ENCODE assay signal across 9 cellular contexts in genomic region chr9:86324308-86324707, GRCh38. TPM values are rescaled to one million over a fixed set of nuclear protein-coding genes. Genes with fewer than 3 reads are reported as not detected.
DNase-seq lines count a peak whose midpoint lies in the region; ATAC-seq, FAIRE-seq and TF ChIP-seq lines count a peak whose summit lies in the region.
"Had no signal": no experiment of that assay in that cellular context is flagged by ENCODE, and none has a peak within 500 bp of the region (broad histone marks: within the 10 kb centered on the region; RNA-seq: fewer than 3 reads in every experiment).

No MANE protein-coding gene starts in this region.

- no peaks in the 10 kb centered on the region for H3K4me1 ChIP-seq in effector memory CD4-positive, alpha-beta T cell (ENCODE audit: control insufficient read depth, insufficient read depth, low read length, poor library complexity, severe bottlenecking)

- no peak for TF ChIP-seq POLR2A in GM12891 (IDR thresholded peaks at IDR 0.05; ENCODE audit: low read depth, low read length)

- no peak overlapping the region for H3K4me3 ChIP-seq in effector memory CD4-positive, alpha-beta T cell (ENCODE audit: insufficient read depth, low read depth, low read length, poor library complexity, severe bottlenecking)

- no peaks in the 10 kb centered on the region for H3K27me3 ChIP-seq in effector memory CD4-positive, alpha-beta T cell (replicated peaks; ENCODE audit: control insufficient read depth, insufficient read depth, low read length, poor library complexity, severe bottlenecking)

- H3K27ac ChIP-seq in effector memory CD4-positive, alpha-beta T cell (ENCODE audit: insufficient read depth, low read length, poor library complexity, severe bottlenecking), result no peak overlapping the region

- H3K36me3 ChIP-seq in effector memory CD4-positive, alpha-beta T cell (ENCODE audit: control insufficient read depth, insufficient read depth, low read length), result peaks cover 87% of the 10 kb centered on the region

- peak; percentile 83 for ATAC-seq in HG02852 (IDR thresholded peaks at IDR 0.05; ENCODE audit: unreplicated experiment)
- ATAC-seq: activated naive CD8-positive, alpha-beta T cell treated with anti-CD3 and anti-CD28 coated beads, Interleukin-2, amount 50 U/mL, for 24 hours had no signal

- peak; percentile 61 for FAIRE-seq in GM12891 (lab: Jason Lieb, UNC)

- no peaks in the 10 kb centered on the region for H3K9me3 ChIP-seq in effector memory CD4-positive, alpha-beta T cell (ENCODE audit: control insufficient read depth, low read length)

- no peak for DNase-seq in GM12891 (ENCODE audit: insufficient read length, low spot score)
- peak; percentile 68 for DNase-seq in astrocyte of the hippocampus (ENCODE audit: low read depth, low spot score)
- DNase-seq in myocyte (ENCODE audit: low read depth), result peak; percentile 32
- DNase-seq in COLO668 (lab: John Stamatoyannopoulos, UW; ENCODE audit: unreplicated experiment), result no peak
- DNase-seq in effector memory CD4-positive, alpha-beta T cell, result no peak
- no peak for DNase-seq in GDM1 (lab: John Stamatoyannopoulos, UW)
- DNase-seq in NCI-H2196 treated with DMSO at 0.1 percent for 48 hours (lab: John Stamatoyannopoulos, UW; ENCODE audit: unreplicated experiment), result no peak
- DNase-seq: activated naive CD8-positive, alpha-beta T cell treated with anti-CD3 and anti-CD28 coated beads, Interleukin-2, amount 50 U/mL, for 24 hours had no signal

TF ChIP-seq in GM12891, 5 proteins besides CTCF, POLR2A, EP300 and RAD21:
- TF ChIP-seq TAF1 (IDR thresholded peaks at IDR 0.05; ENCODE audit: low read depth, low read length) (no peak), POLR2AphosphoS5 (IDR thresholded peaks at IDR 0.05; ENCODE audit: low read depth, low read length) (no peak), PAX5 (IDR thresholded peaks at IDR 0.05; ENCODE audit: insufficient read depth, low read length, severe bottlenecking) (no peak), POU2F2 (IDR thresholded peaks at IDR 0.05; ENCODE audit: low read depth, low read length) (no peak), SPI1 (IDR thresholded peaks at IDR 0.05; ENCODE audit: low read depth, low read length) (no peak)

RNA-seq across cellular contexts. Expression of gene TUT7, which starts 29.9 kb away (rescaled TPM):
- 16.3 TPM for polyA plus RNA-seq in GM12891 (2012; ENCODE audit: low read depth, missing spikeins)
- total RNA-seq in myocyte, result 28.6 and 33.0 TPM in 2 replicates
- 10.0 TPM for polyA plus RNA-seq in myocyte (2012)

RNA-seq across cellular contexts. Expression of gene ISCA1, which starts 42.0 kb away (rescaled TPM):
- polyA plus RNA-seq in GM12891 (2012; ENCODE audit: low read depth, missing spikeins), result 13.4 TPM
- total RNA-seq in myocyte, result 43.1 and 55.1 TPM in 2 replicates
- 29.0 TPM for polyA plus RNA-seq in myocyte (2012)

Comparison
In these comparisons a context has a peak if more than half of its experiments do, and no peak if none do; other contexts are left out.
1. DNase-seq: peak in astrocyte of the hippocampus (single experiment) and myocyte (single experiment); none in GM12891 (single experiment), COLO668 (single experiment), effector memory CD4-positive, alpha-beta T cell (0 of 3), GDM1 (single experiment) and NCI-H2196 treated with DMSO at 0.1 percent for 48 hours (single experiment).